23 cellular contexts compared by ENCODE assay signal in genomic region chr3:27319847-27320526, GRCh38. TPM values are rescaled to one million over a fixed set of nuclear protein-coding genes. Genes with fewer than 3 reads are reported as not detected.
DNase-seq lines count a peak whose midpoint lies in the region; ATAC-seq, FAIRE-seq and TF ChIP-seq lines count a peak whose summit lies in the region.
"Had no signal": no experiment of that assay in that cellular context is flagged by ENCODE, and none has a peak within 500 bp of the region (broad histone marks: within the 10 kb centered on the region; RNA-seq: fewer than 3 reads in every experiment).

No MANE protein-coding gene starts in this region.

- CTCF ChIA-PET in HepG2 (lab: Yijun Ruan, JAX; ENCODE audit: low intra/inter-chr PET ratio, low total read pairs) = no interaction called here

- ATAC-seq in HepG2 = no peak
- ATAC-seq in right cardiac atrium = peak; percentile 75 to 81
- peak; percentile 80 for ATAC-seq in sciatic nerve
- ATAC-seq in GM19452 (IDR thresholded peaks at IDR 0.05; ENCODE audit: unreplicated experiment) = no peak
- ATAC-seq: A549, HCT116 had no signal

- FAIRE-seq in HepG2 (lab: Jason Lieb, UNC) = no peak
- FAIRE-seq: A549, bronchial epithelial cell had no signal

- peaks cover 4% of the 10 kb centered on the region for H3K36me3 Mint-ChIP-seq in type B pancreatic cell

- H3K79me2 ChIP-seq in HepG2 (ENCODE audit: insufficient read depth, low read length) = no peaks in the 10 kb centered on the region

- H3K4me3 ChIP-seq in liver (ENCODE audit: low read depth in 1 of 3, low read length in 3 of 3) (no peak overlapping the region), HepG2 (replicated peaks in 1 of 3; ENCODE audit: insufficient read depth in 1 of 3, low read depth in 2 of 3, low read length in 3 of 3) (no peak overlapping the region), right cardiac atrium (ENCODE audit: low read length) (peak overlapping the region; percentile 9), lower leg skin (ENCODE audit: low read depth, poor library complexity, severe bottlenecking) (no peak overlapping the region)
- H3K4me3 ChIP-seq: A549, Peyer's patch had no signal

- TF ChIP-seq RAD21 in liver (IDR thresholded peaks at IDR 0.05) (peak in 1 of 2 donors; percentile 27), HepG2 (CRISPR knock-in tag; IDR thresholded peaks at IDR 0.05) (no peak)

- intact Hi-C loops in HepG2 (cut with micrococcal nuclease; ENCODE audit: unreplicated experiment) = loop anchor here (5.0 kb wide), 1 partner anchor 37 kb away; no protein-coding TSS in a partner anchor
- intact Hi-C loops in right cardiac atrium (cut with DNase I) = loop anchor here in 3 of 4 donors (10.0 kb wide), 3 partner anchors 145 to 365 kb away; no protein-coding TSS in a partner anchor
- intact Hi-C loops in sciatic nerve (cut with DNase I) = no loop called here
- intact Hi-C loops in lower leg skin (cut with DNase I; ENCODE audit: low total_unique reads) = no loop called here

- H3K9ac ChIP-seq in liver (ENCODE audit: low read depth in 1 of 2, low read length in 2 of 2) = no peak overlapping the region
- H3K9ac ChIP-seq in HepG2 (ENCODE audit: insufficient read depth, low read depth, low read length) = no peak overlapping the region

- no peaks in the 10 kb centered on the region for H3K27me3 ChIP-seq in liver (ENCODE audit: control insufficient read depth in 4 of 4, insufficient read depth in 4 of 4, low read length in 3 of 4)
- no peaks in the 10 kb centered on the region for H3K27me3 ChIP-seq in HepG2 (ENCODE audit: control insufficient read depth in 1 of 2, insufficient read depth in 2 of 2, low read length in 2 of 2)
- H3K27me3 ChIP-seq in right cardiac atrium (ENCODE audit: control insufficient read depth, insufficient read depth) = no peaks in the 10 kb centered on the region
- H3K27me3 ChIP-seq: Peyer's patch had no signal

- TF ChIP-seq CTCF in liver (IDR thresholded peaks at IDR 0.05; ENCODE audit: low read depth, low read length, missing input control) (no peak), HepG2 (CRISPR knock-in tag; IDR thresholded peaks at IDR 0.05) (no peak), type B pancreatic cell (conservative IDR thresholded peaks at IDR 0.05) (no peak), lower leg skin (IDR thresholded peaks at IDR 0.05) (no peak)

- H3K4me1 Mint-ChIP-seq in type B pancreatic cell (ENCODE audit: unreplicated experiment) = no peaks in the 10 kb centered on the region

- H3K4me1 ChIP-seq in liver (ENCODE audit: control insufficient read depth in 4 of 4, insufficient read depth in 4 of 4, low read length in 3 of 4) (peaks cover 0 to 18% (median 15%) of the 10 kb centered on the region in 4 donors), HepG2 (ENCODE audit: insufficient read depth, low read length) (peaks cover 48% of the 10 kb centered on the region), right cardiac atrium (ENCODE audit: control insufficient read depth, insufficient read depth, low read length) (peaks cover 3% of the 10 kb centered on the region)
- H3K4me1 ChIP-seq: Peyer's patch had no signal

- in situ Hi-C loops in HepG2 (cut with HindIII; ENCODE audit: extremely low pct_ligation_motif_present, low pct_unique_long_range_greater_than_20kb) = no loop called here

- no peaks in the 10 kb centered on the region for H4K20me1 ChIP-seq in HepG2 (ENCODE audit: insufficient read depth, low read length)

- TF ChIP-seq POLR2A in HepG2 (IDR thresholded peaks at IDR 0.05; ENCODE audit: insufficient read depth in 1 of 2, low read depth in 2 of 2, low read length in 2 of 2) = no peak
- TF ChIP-seq POLR2A in lower leg skin (IDR thresholded peaks at IDR 0.05) = no peak

- H3K27me3 Mint-ChIP-seq in type B pancreatic cell = peaks cover 3% of the 10 kb centered on the region

- H3K9me3 Mint-ChIP-seq in type B pancreatic cell = no peaks in the 10 kb centered on the region

- 47% methylated on average over 9 of the region's 9 CpGs for WGBS in liver
- 81% methylated on average over 9 of the region's 9 CpGs for WGBS in HepG2 (ENCODE audit: low lambda C conversion rate)
- WGBS in right cardiac atrium = 38% methylated on average over 9 of the region's 9 CpGs
- WGBS in lower leg skin, 2 donors = 76 to 78% methylated on average over 9 of the region's 9 CpGs

- TF ChIP-seq EP300 in HepG2 (IDR thresholded peaks at IDR 0.05; ENCODE audit: low read depth in 2 of 2, low read length in 2 of 2) (no peak), HepG2 (CRISPR knock-in tag; IDR thresholded peaks at IDR 0.05; ENCODE audit: borderline replicate concordance) (no peak)

- DNase-seq in HepG2 (ENCODE audit: low spot score) = no peak
- peak in 2 of 3 donors; percentile 25 to 58 for DNase-seq in right cardiac atrium
- no peak for DNase-seq in sciatic nerve (ENCODE audit: low spot score)
- DNase-seq in type B pancreatic cell (ENCODE audit: extremely low spot score, unreplicated experiment) = no peak
- no peak for DNase-seq in lower leg skin (ENCODE audit: low spot score in 2 of 2)
- DNase-seq in AG08396 (ENCODE audit: low spot score) = no peak
- DNase-seq: activated CD4-positive, alpha-beta T cell treated with anti-CD3 and anti-CD28 coated beads, Interleukin-2, amount 50 U/mL, for 4 hours; activated CD8-positive, alpha-beta memory T cell treated with anti-CD3 and anti-CD28 coated beads, Interleukin-2, amount 50 U/mL, for 48 hours; activated effector memory CD4-positive, alpha-beta T cell treated with anti-CD3 and anti-CD28 coated beads, Interleukin-2, amount 50 U/mL, for 16 hours; Caco-2; dermis blood vessel endothelial cell; Karpas-422; NCI-H2029; NK-92 treated with Interleukin-12 subunit alpha and Interleukin-12 subunit beta, amount 100 ng/mL, for 24 hours; Peyer's patch; stimulated activated CD4-positive, alpha-beta T cell treated with anti-CD3 and anti-CD28 coated beads, Interleukin-2, amount 100 ng/mL, for 24 hours; stimulated activated naive CD4-positive, alpha-beta T cell treated with Interleukin-2 at 50 U/mL for 16 hours; WERI-Rb-1 had no signal

- H3K9me3 ChIP-seq in liver (ENCODE audit: control insufficient read depth in 4 of 4, low read length in 3 of 4) (no peaks in the 10 kb centered on the region), HepG2 (ENCODE audit: low read length) (no peaks in the 10 kb centered on the region), right cardiac atrium (ENCODE audit: control insufficient read depth, low read length) (no peaks in the 10 kb centered on the region)
- H3K9me3 ChIP-seq: A549, Caco-2, Peyer's patch had no signal

- no peak overlapping the region for H3K4me3 Mint-ChIP-seq in type B pancreatic cell

- H2AFZ ChIP-seq in HepG2 (ENCODE audit: low read length) = no peak overlapping the region

- no peak overlapping the region for H3K27ac Mint-ChIP-seq in type B pancreatic cell

- H3K27ac ChIP-seq in liver (ENCODE audit: low read depth in 1 of 2, low read length in 2 of 2) (peak overlapping the region in 1 of 2 donors; percentile 21), HepG2 (ENCODE audit: extremely low read length, insufficient read depth, low read length) (no peak overlapping the region), right cardiac atrium (ENCODE audit: low read length) (peak overlapping the region; percentile 51)
- H3K27ac ChIP-seq: A549, WERI-Rb-1 had no signal

- POLR2A ChIA-PET in HepG2 (lab: Yijun Ruan, JAX) = no interaction called here

- BruUV-seq in HepG2 (replicated peaks; lab: Mats Ljungman, UMichigan) = no TSS peak

- no peak overlapping the region for H3K4me2 ChIP-seq in HepG2 (ENCODE audit: low read depth, low read length)
- H3K4me2 ChIP-seq: A549 had no signal

- H3K36me3 ChIP-seq in liver (ENCODE audit: control insufficient read depth in 4 of 4, insufficient read depth in 3 of 4, low read depth in 1 of 4, low read length in 3 of 4) (no peaks in the 10 kb centered on the region), HepG2 (replicated peaks in 1 of 2; ENCODE audit: control insufficient read depth in 1 of 2, insufficient read depth in 2 of 2, low read length in 2 of 2) (no peaks in the 10 kb centered on the region)
- H3K36me3 ChIP-seq: Peyer's patch, WERI-Rb-1 had no signal

RNA-seq across cellular contexts. Expression of gene NEK10, which starts 49.2 kb away (rescaled TPM):
- total RNA-seq in liver = 1 to 10 TPM in 1 of 2 donors, under 1 TPM in 1; 0.70 to 2.1 TPM
- polyA plus RNA-seq in liver = under 1 TPM in 1 of 2 donors, not detected in 1; 0.23 TPM
- 14.2 and 15.0 TPM in 2 replicates for total RNA-seq in HepG2 (2016; rRNA removed; fragmentation: Illumina TruSeq; extraction: Trizol)
- 10.7 and 11.1 TPM in 2 replicates for total RNA-seq in HepG2 (2016; cell fraction: cytosol; rRNA removed; fragmentation: Illumina TruSeq; extraction: Trizol; ENCODE audit: low read depth)
- total RNA-seq in HepG2 (2016; cell fraction: insoluble cytoplasmic fraction; rRNA removed; fragmentation: Illumina TruSeq; extraction: Trizol) = 13.1 and 15.6 TPM in 2 replicates
- total RNA-seq in HepG2 (2016; cell fraction: membrane; rRNA removed; fragmentation: Illumina TruSeq; extraction: Trizol) = 6.9 and 9.2 TPM in 2 replicates
- total RNA-seq in HepG2 (2016; cell fraction: nucleus; rRNA removed; fragmentation: Illumina TruSeq; extraction: Trizol) = 33.9 and 37.7 TPM in 2 replicates
- polyA plus RNA-seq in HepG2 (2011; rRNA removed) = 2.3 and 2.8 TPM in 2 replicates
- 1.3 TPM in 2 replicates for polyA plus RNA-seq in HepG2 (2011; cell fraction: cytosol; rRNA removed)
- polyA plus RNA-seq in HepG2 (2011; cell fraction: nucleus; rRNA removed) = 4.3 and 4.4 TPM in 2 replicates
- polyA plus RNA-seq in HepG2 (2012) = 3.2 and 3.8 TPM in 2 replicates
- 0.54 and 0.58 TPM in 2 replicates for polyA plus RNA-seq in HepG2 (2016; cell fraction: cytosol; fragmentation: Illumina TruSeq; extraction: Trizol; ENCODE audit: low read depth)
- polyA plus RNA-seq in HepG2 (2016; cell fraction: insoluble cytoplasmic fraction; fragmentation: Illumina TruSeq; extraction: Trizol; ENCODE audit: low read depth) = 4.4 and 4.9 TPM in 2 replicates
- polyA plus RNA-seq in HepG2 (2016; cell fraction: membrane; fragmentation: Illumina TruSeq; extraction: Trizol; ENCODE audit: low read depth) = 1.8 and 1.9 TPM in 2 replicates
- polyA plus RNA-seq in HepG2 (2016; cell fraction: nucleus; fragmentation: Illumina TruSeq; extraction: Trizol; ENCODE audit: insufficient read depth, low read depth) = 10.4 and 12.9 TPM in 2 replicates
- polyA minus RNA-seq in HepG2 (2011; rRNA and poly(A)+ RNA removed; ENCODE audit: low replicate concordance) = 2.6 and 3.5 TPM in 2 replicates
- polyA minus RNA-seq in HepG2 (2011; cell fraction: cytosol; rRNA and poly(A)+ RNA removed) = 1.8 and 3.3 TPM in 2 replicates
- 32.0 and 40.3 TPM in 2 replicates for polyA minus RNA-seq in HepG2 (2011; cell fraction: nucleus; rRNA and poly(A)+ RNA removed)
- 10 to 100 TPM in 1 of 4 donors, 1 to 10 TPM in 3; 6.8 to 16.9 (median 9.6) TPM for total RNA-seq in right cardiac atrium
- polyA plus RNA-seq in right cardiac atrium = 3.1 TPM
- 1.9 TPM for total RNA-seq in sciatic nerve
- 1.4 and 4.2 TPM in 2 replicates for total RNA-seq in type B pancreatic cell (ENCODE audit: low replicate concordance)
- 1 to 10 TPM in 3 of 4 donors, not detected in 1; 1.7 to 2.1 (median 2.1) TPM for total RNA-seq in lower leg skin

Comparison
In these comparisons a context has a peak if more than half of its experiments do, and no peak if none do; other contexts are left out.
1. ATAC-seq: peak in right cardiac atrium (2 of 2) and sciatic nerve (single experiment); none in HepG2 (single experiment) and GM19452 (single experiment).
2. DNase-seq: peak in right cardiac atrium (2 of 3); none in HepG2 (single experiment), sciatic nerve (single experiment), type B pancreatic cell (single experiment), lower leg skin (0 of 2) and AG08396 (single experiment).
3. intact Hi-C loops: an anchor here in HepG2 (5.0 kb wide) and right cardiac atrium (10.0 kb wide); none called in sciatic nerve and lower leg skin.